Comparison of ENCODE assay signal across 8 cellular contexts in genomic region chr6:148367418-148368024, GRCh38.
DNase-seq lines count a peak whose midpoint lies in the region; ATAC-seq lines count a peak whose summit lies in the region.

No MANE protein-coding gene starts in this region.

- DNase-seq in 8988T (peak; percentile 67), astrocyte of the hippocampus (ENCODE audit: low read depth, low spot score) (peak; percentile 52), kidney tubule cell (ENCODE audit: low spot score) (peak; percentile 51), cortex of kidney (lab: John Stamatoyannopoulos, UW) (no peak), RPMI8226 (no peak)

- ATAC-seq in HG02678 (IDR thresholded peaks at IDR 0.05; ENCODE audit: unreplicated experiment) (peak; percentile 61), HG02884 (IDR thresholded peaks at IDR 0.05; ENCODE audit: unreplicated experiment) (no peak), GM18858 (IDR thresholded peaks at IDR 0.05; ENCODE audit: unreplicated experiment) (no peak)

Comparison
In these comparisons a context has a peak if more than half of its experiments do, and no peak if none do; other contexts are left out.
1. DNase-seq: peak in 8988T (single experiment), astrocyte of the hippocampus (single experiment) and kidney tubule cell (single experiment); none in cortex of kidney (single experiment) and RPMI8226 (single experiment).